In genomic region chr6:44309631-44310030, GRCh38 we compare ENCODE assay signal across 22 cellular contexts. TPM values are rescaled to one million over a fixed set of nuclear protein-coding genes. Genes with fewer than 3 reads are reported as not detected.
"Had no signal": no experiment of that assay in that cellular context is flagged by ENCODE, and none has a peak within 500 bp of the region (broad histone marks: within the 10 kb centered on the region; RNA-seq: fewer than 3 reads in every experiment).

No MANE protein-coding gene starts in this region.

- H3K27me3 ChIP-seq: dorsolateral prefrontal cortex, SJCRH30, testis had no signal

- H3K9me3 Mint-ChIP-seq: activated T-cell treated with anti-CD3 and anti-CD28 coated beads, Interleukin-2, amount 50 U/mL, for 24 hours; type B pancreatic cell had no signal

- ATAC-seq: left lobe of liver, psoas muscle, right cardiac atrium had no signal

- DNase-seq: activated CD4-positive, alpha-beta T cell treated with anti-CD3 and anti-CD28 coated beads, Interleukin-2, amount 50 U/mL, for 4 hours; activated effector memory CD4-positive, alpha-beta T cell treated with Interleukin-2 at 50 U/mL for 16 hours; activated T-cell treated with anti-CD3 and anti-CD28 coated beads, Interleukin-2, amount 50 U/mL, for 24 hours; amygdala; dorsolateral prefrontal cortex; foreskin melanocyte; head of caudate nucleus; psoas muscle; right cardiac atrium; testis had no signal

- H3K4me3 ChIP-seq: dorsolateral prefrontal cortex, lung, psoas muscle, SJCRH30, testis had no signal

- H3K4me3 Mint-ChIP-seq: activated T-cell treated with anti-CD3 and anti-CD28 coated beads, Interleukin-2, amount 50 U/mL, for 24 hours had no signal

- H3K27ac ChIP-seq: dorsolateral prefrontal cortex, psoas muscle, SJCRH30, testis had no signal

- H3K27ac Mint-ChIP-seq: activated naive CD8-positive, alpha-beta T cell had no signal

- H3K27me3 Mint-ChIP-seq: activated naive CD8-positive, alpha-beta T cell; activated T-cell treated with anti-CD3 and anti-CD28 coated beads, Interleukin-2, amount 50 U/mL, for 24 hours; type B pancreatic cell had no signal

- FAIRE-seq: colon had no signal

- H3K9me3 ChIP-seq: psoas muscle, SJCRH30, testis had no signal

RNA-seq across cellular contexts. Expression of gene SPATS1, which starts 32.8 kb away (rescaled TPM):
- total RNA-seq: cardiac septum; left lobe of liver; osteoblast; psoas muscle; right cardiac atrium; SJCRH30; skeletal muscle tissue; T-helper 1 cell treated with Interleukin-12 subunit alpha and Interleukin-12 subunit beta and Interleukin-4 antibody, amounts not matched to agents 30 ng/mL and 1 ng/mL, for 36 hours had no signal
- polyA plus RNA-seq: keratinocyte, neural cell, psoas muscle, right cardiac atrium had no signal

RNA-seq across cellular contexts. Expression of gene TMEM151B, which starts 39.4 kb away (rescaled TPM):
- total RNA-seq: left lobe of liver; osteoblast; psoas muscle; skeletal muscle tissue; T-helper 1 cell treated with Interleukin-12 subunit alpha and Interleukin-12 subunit beta and Interleukin-4 antibody, amounts not matched to agents 30 ng/mL and 1 ng/mL, for 36 hours had no signal
- polyA plus RNA-seq: keratinocyte had no signal
